9 cellular contexts compared by ENCODE assay signal in genomic region chr3:12405432-12406272, GRCh38.
DNase-seq lines count a peak whose midpoint lies in the region; ATAC-seq, FAIRE-seq and TF ChIP-seq lines count a peak whose summit lies in the region.
"Had no signal": no experiment of that assay in that cellular context is flagged by ENCODE, and none has a peak within 500 bp of the region (broad histone marks: within the 10 kb centered on the region; RNA-seq: fewer than 3 reads in every experiment).

No MANE protein-coding gene starts in this region.

- POLR2A ChIA-PET in Caco-2 (lab: Charles Lee), result interaction anchor here (0.5 kb wide), 1 partner anchor 336 kb away, joined by 6 read pairs; no protein-coding TSS in a partner anchor

- H3K4me3 ChIP-seq in Caco-2 (ENCODE audit: low read depth, low read length), result no peak overlapping the region
- H3K4me3 ChIP-seq in RWPE2 (ENCODE audit: severe bottlenecking), result no peak overlapping the region
- no peak overlapping the region for H3K4me3 ChIP-seq in foreskin fibroblast (ENCODE audit: low read depth in 1 of 2, low read length in 2 of 2)
- H3K4me3 ChIP-seq in pancreas, result no peak overlapping the region

- H3K27ac ChIP-seq in RWPE2 (ENCODE audit: poor library complexity, severe bottlenecking) (no peak overlapping the region), pancreas (peak overlapping the region in 1 of 4 donors; percentile 61)

- H3K4me3 Mint-ChIP-seq in Caco-2 (ENCODE audit: unreplicated experiment), result peak overlapping the region; percentile 68

- H3K27me3 Mint-ChIP-seq in Caco-2 (ENCODE audit: insufficient read depth, unreplicated experiment), result no peaks in the 10 kb centered on the region

- H3K4me1 ChIP-seq in Caco-2 (peaks cover 57% of the 10 kb centered on the region), RWPE2 (ENCODE audit: insufficient read depth, poor library complexity, severe bottlenecking) (peaks cover 5% of the 10 kb centered on the region), pancreas (peaks cover 0 to 3% (median 0%) of the 10 kb centered on the region in 3 donors)

- intact Hi-C loops in Caco-2 (cut with micrococcal nuclease; ENCODE audit: unreplicated experiment), result loop anchor here (1.0 to 10.0 kb wide), 4 partner anchors 39 to 121 kb away; partner anchors contain the start of gene PPARG
- intact Hi-C loops in pancreas (cut with DNase I), result no loop called here

- 42 to 46% methylated on average over 20 of the region's 20 CpGs for WGBS in pancreas, 2 donors

- TF ChIP-seq CTCF in Caco-2 (IDR thresholded peaks at IDR 0.05; ENCODE audit: insufficient read depth in 1 of 2, low read depth in 1 of 2, low read length in 1 of 2, severe bottlenecking in 1 of 2, unreplicated experiment in 1 of 2), result no peak
- no peak for TF ChIP-seq CTCF in RWPE2 (IDR thresholded peaks at IDR 0.05; ENCODE audit: poor library complexity, severe bottlenecking)
- TF ChIP-seq CTCF in foreskin fibroblast (IDR thresholded peaks at IDR 0.05; ENCODE audit: low read depth, low read length), result no peak
- no peak for TF ChIP-seq CTCF in pancreas (IDR thresholded peaks at IDR 0.05)

- BruUV-seq in Caco-2 (replicated peaks; lab: Mats Ljungman, UMichigan), result no TSS peak

- no peak for FAIRE-seq in pancreas (lab: Jason Lieb, UNC)

- H3K36me3 ChIP-seq in Caco-2 (ENCODE audit: control insufficient read depth, insufficient read depth, low read length), result no peaks in the 10 kb centered on the region
- H3K36me3 ChIP-seq in RWPE2 (ENCODE audit: low read depth), result no peaks in the 10 kb centered on the region
- H3K36me3 ChIP-seq in pancreas, result no peaks in the 10 kb centered on the region

- peak overlapping the region; percentile 46 for H3K27ac Mint-ChIP-seq in Caco-2 (ENCODE audit: unreplicated experiment)

- DNase-seq in Caco-2 (peak; percentile 84 to 94), RWPE2 (ENCODE audit: low spot score) (no peak), foreskin fibroblast (peak; percentile 36 to 46), pancreas (peak; percentile 46 to 72 (median 63)), GM03348 (ENCODE audit: low spot score) (no peak)
- DNase-seq in stimulated activated CD4-positive, alpha-beta T cell treated with anti-CD3 and anti-CD28 coated beads, Interleukin-15, amount 100 ng/mL, for 24 hours, result no peak
- DNase-seq in activated naive CD4-positive, alpha-beta T cell (lab: John Stamatoyannopoulos, UW), result no peak
- DNase-seq: activated CD8-positive, alpha-beta memory T cell treated with anti-CD3 and anti-CD28 coated beads, Interleukin-2, amount 50 U/mL, for 4 hours had no signal

- no peaks in the 10 kb centered on the region for H3K9me3 ChIP-seq in Caco-2
- no peaks in the 10 kb centered on the region for H3K9me3 ChIP-seq in RWPE2 (ENCODE audit: severe bottlenecking)
- no peaks in the 10 kb centered on the region for H3K9me3 ChIP-seq in pancreas

- H3K27me3 ChIP-seq in Caco-2 (replicated peaks; ENCODE audit: control insufficient read depth, insufficient read depth, low read length) (no peaks in the 10 kb centered on the region), RWPE2 (ENCODE audit: insufficient read depth, poor library complexity, severe bottlenecking) (no peaks in the 10 kb centered on the region), pancreas (no peaks in the 10 kb centered on the region)

- ATAC-seq in RWPE2 (ENCODE audit: low read depth) (peak; percentile 85), pancreas (peak; percentile 66 to 95 (median 84)), HG03196 (IDR thresholded peaks at IDR 0.05; ENCODE audit: unreplicated experiment) (no peak)

- H3K9me3 Mint-ChIP-seq in Caco-2 (ENCODE audit: unreplicated experiment), result no peaks in the 10 kb centered on the region

- peaks cover 25% of the 10 kb centered on the region for H3K4me1 Mint-ChIP-seq in Caco-2 (ENCODE audit: low read depth, unreplicated experiment)

- CTCF ChIA-PET in Caco-2 (lab: Charles Lee), result no interaction called here

- peaks cover 13% of the 10 kb centered on the region for H3K36me3 Mint-ChIP-seq in Caco-2 (ENCODE audit: insufficient read depth, unreplicated experiment)

Comparison
In these comparisons a context has a peak if more than half of its experiments do, and no peak if none do; other contexts are left out.
1. DNase-seq: peak in Caco-2 (2 of 2), foreskin fibroblast (2 of 2) and pancreas (6 of 6); none in RWPE2 (single experiment), stimulated activated CD4-positive, alpha-beta T cell treated with anti-CD3 and anti-CD28 coated beads, Interleukin-15, amount 100 ng/mL, for 24 hours (single experiment), GM03348 (single experiment) and activated naive CD4-positive, alpha-beta T cell (0 of 4).